ENCODE assay signal across 35 cellular contexts in the genomic region with DNA sequence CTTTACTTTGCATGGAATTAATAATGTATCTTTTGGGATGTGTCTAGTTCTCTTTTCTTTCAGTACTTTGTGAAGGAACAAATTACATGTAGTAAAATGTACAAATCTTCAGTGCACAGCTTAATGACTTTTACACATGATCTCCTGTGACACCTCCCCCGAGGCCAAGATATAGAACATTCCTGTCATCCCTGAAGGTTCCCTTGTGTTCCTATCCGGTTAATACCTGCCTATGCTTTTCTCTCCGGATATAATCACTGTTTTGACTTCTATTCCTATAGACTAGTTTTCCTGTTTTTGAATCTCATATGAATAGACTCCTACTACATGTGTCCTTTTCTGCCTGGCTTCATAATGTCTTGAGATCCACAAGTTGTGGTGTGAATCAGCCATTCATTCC.
"Had no signal": no experiment of that assay in that cellular context is flagged by ENCODE, and none has a peak within 500 bp of the region (broad histone marks: within the 10 kb centered on the region; RNA-seq: fewer than 3 reads in every experiment).

No MANE protein-coding gene starts in this region.

- DNase-seq: Karpas-422, Kasumi-1, MG63, MM.1S, MV-4-11, NCI-H1048, NCI-H1092, NCI-H1092 treated with DMSO at 0.1 percent for 48 hours, NCI-H1105, NCI-H1105 treated with DMSO at 0.1 percent for 48 hours, NCI-H1417, NCI-H1417 treated with DMSO at 0.1 percent for 48 hours, NCI-H1436, NCI-H1436 treated with DMSO at 0.1 percent for 48 hours, NCI-H146, NCI-H1694, NCI-H1694 treated with DMSO at 0.1 percent for 48 hours, NCI-H187, NCI-H187 treated with DMSO at 0.1 percent for 48 hours, NCI-H1930, NCI-H2029, NCI-H2029 treated with DMSO at 0.1 percent for 48 hours, NCI-H2081, NCI-H2081 treated with DMSO at 0.1 percent for 48 hours, NCI-H2107, NCI-H2171, NCI-H2171 treated with DMSO at 0.1 percent for 48 hours, NCI-H2227 treated with DMSO at 0.1 percent for 48 hours, NCI-H226, NCI-H345, NCI-H446, NCI-H510A, NCI-H510A treated with DMSO at 0.1 percent for 48 hours, NCI-H524, NCI-H524 treated with DMSO at 0.1 percent for 48 hours had no signal

- H3K4me3 ChIP-seq: MG63 had no signal

- H3K36me3 ChIP-seq: MG63 had no signal

- H3K27me3 ChIP-seq: MG63 had no signal
